ENCODE assay signal across 28 cellular contexts in the genomic region with DNA sequence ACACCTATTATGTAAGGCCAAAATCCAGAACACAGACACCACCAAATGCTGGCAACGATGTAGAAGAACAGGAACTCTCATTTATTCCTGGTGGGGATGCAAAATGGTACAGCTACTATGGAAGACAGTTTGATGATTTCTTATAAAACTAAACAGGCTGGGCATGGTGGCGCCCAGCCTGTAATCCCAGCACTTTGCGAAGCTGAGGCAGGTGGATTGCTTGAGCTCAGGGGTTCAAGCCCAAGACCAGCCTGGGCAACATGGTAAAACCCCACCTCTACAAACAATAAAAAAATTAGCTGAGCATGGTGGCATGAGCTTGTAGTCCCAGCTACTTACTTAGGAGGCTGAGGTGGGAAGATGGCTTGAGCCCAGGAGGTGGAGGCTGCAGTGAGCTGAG.
"Had no signal": no experiment of that assay in that cellular context is flagged by ENCODE, and none has a peak within 500 bp of the region (broad histone marks: within the 10 kb centered on the region; RNA-seq: fewer than 3 reads in every experiment).

No MANE protein-coding gene starts in this region.

- H3K36me3 ChIP-seq: stomach, suprapubic skin, thoracic aorta, thyroid gland, tibial artery, tibial nerve, transverse colon, upper lobe of left lung, upper lobe of right lung, uterus, vagina had no signal

- H3K9me3 ChIP-seq: suprapubic skin, testis, thyroid gland, uterus, vagina had no signal

- H3K27ac ChIP-seq: stomach, suprapubic skin, testis, thoracic aorta, thyroid gland, tibial artery, tibial nerve, transverse colon, upper lobe of left lung, upper lobe of right lung, uterus, vagina had no signal

- ATAC-seq: stimulated activated effector memory CD8-positive, alpha-beta T cell treated with anti-CD3 and anti-CD28 coated beads, Interleukin-12 subunit alpha, Interleukin-12 subunit beta, amount 100 ng/mL, for 72 hours; stimulated activated memory B cell treated with anti-CD40 and anti-IgM and Interleukin-4, amounts not matched to agents 10 μg/mL and 1 μg/mL and 100 μg/mL, for 72 hours; stimulated activated naive B cell treated with anti-CD40 and anti-IgM and Interleukin-4, amounts not matched to agents 10 μg/mL and 1 μg/mL and 100 μg/mL, for 72 hours; stimulated activated naive CD8-positive, alpha-beta T cell treated with anti-CD3 and anti-CD28 coated beads, Interleukin-15, amount 100 ng/mL, for 72 hours; stimulated activated naive CD8-positive, alpha-beta T cell treated with anti-CD3 and anti-CD28 coated beads, Interleukin-15, Interleukin-2, amounts not matched to agents 100 U/mL and 50 U/mL, for 24 hours; upper lobe of right lung had no signal

- H3K4me3 ChIP-seq: stomach, suprapubic skin, testis, thoracic aorta, thyroid gland, tibial artery, tibial nerve, transverse colon, upper lobe of left lung, upper lobe of right lung, uterus, vagina had no signal

- H3K36me3 Mint-ChIP-seq: stimulated activated effector memory CD8-positive, alpha-beta T cell treated with anti-CD3 and anti-CD28 coated beads, Interleukin-12 subunit alpha, Interleukin-12 subunit beta, amount 100 ng/mL, for 72 hours; stimulated activated memory B cell treated with anti-CD40 and anti-IgM and Interleukin-4, amounts not matched to agents 10 μg/mL and 1 μg/mL and 100 μg/mL, for 72 hours; stimulated activated naive B cell treated with anti-CD40 and anti-IgM and Interleukin-4, amounts not matched to agents 10 μg/mL and 1 μg/mL and 100 μg/mL, for 72 hours; type B pancreatic cell had no signal

- H3K4me1 Mint-ChIP-seq: stimulated activated effector memory CD8-positive, alpha-beta T cell treated with anti-CD3 and anti-CD28 coated beads, Interleukin-12 subunit alpha, Interleukin-12 subunit beta, amount 100 ng/mL, for 72 hours; stimulated activated memory B cell treated with anti-CD40 and anti-IgM and Interleukin-4, amounts not matched to agents 10 μg/mL and 1 μg/mL and 100 μg/mL, for 72 hours; stimulated activated naive B cell treated with anti-CD40 and anti-IgM and Interleukin-4, amounts not matched to agents 10 μg/mL and 1 μg/mL and 100 μg/mL, for 72 hours; stimulated activated naive CD8-positive, alpha-beta T cell treated with anti-CD3 and anti-CD28 coated beads, Interleukin-15, amount 100 ng/mL, for 72 hours had no signal

- H3K27me3 Mint-ChIP-seq: stimulated activated memory B cell treated with anti-CD40 and anti-IgM and Interleukin-4, amounts not matched to agents 10 μg/mL and 1 μg/mL and 100 μg/mL, for 72 hours; stimulated activated naive B cell treated with anti-CD40 and anti-IgM and Interleukin-4, amounts not matched to agents 10 μg/mL and 1 μg/mL and 100 μg/mL, for 72 hours; stimulated activated naive CD8-positive, alpha-beta T cell treated with anti-CD3 and anti-CD28 coated beads, Interleukin-15, amount 100 ng/mL, for 72 hours; stimulated activated naive CD8-positive, alpha-beta T cell treated with anti-CD3 and anti-CD28 coated beads, Interleukin-15, Interleukin-2, amounts not matched to agents 100 ng/mL and 50 ng/mL, for 24 hours; type B pancreatic cell had no signal

- H3K4me1 ChIP-seq: stomach, suprapubic skin, testis, thyroid gland, tibial artery, tibial nerve, transverse colon, upper lobe of left lung, upper lobe of right lung, uterus, vagina had no signal

- H3K27me3 ChIP-seq: stomach, suprapubic skin, testis, thyroid gland, tibial artery, tibial nerve, transverse colon, upper lobe of left lung, upper lobe of right lung, uterus, vagina had no signal

- DNase-seq: stimulated activated CD4-positive, alpha-beta T cell treated with anti-CD3 and anti-CD28 coated beads, Interleukin-2, amount 100 ng/mL, for 48 hours; stimulated activated CD4-positive, alpha-beta T cell treated with anti-CD3 and anti-CD28 coated beads, Interleukin-4, amount 100 ng/mL, for 1 hour; stimulated activated CD4-positive, alpha-beta T cell treated with anti-CD3 and anti-CD28 coated beads, Interleukin-4, amount 100 ng/mL, for 24 hours; stimulated activated CD4-positive, alpha-beta T cell treated with anti-CD3 and anti-CD28 coated beads, Interleukin-4, amount 100 ng/mL, for 4 hours; stimulated activated CD8-positive, alpha-beta memory T cell treated with anti-CD3 and anti-CD28 coated beads, Interleukin-4, amount 100 ng/mL, for 48 hours; stimulated activated naive B cell treated with anti-CD40 and anti-IgM and Interleukin-4, amounts not matched to agents 10 μg/mL and 1 μg/mL and 100 μg/mL, for 72 hours; stimulated activated naive CD4-positive, alpha-beta T cell; stimulated activated naive CD4-positive, alpha-beta T cell treated with Interleukin-2 at 50 U/mL for 16 hours; stimulated activated naive CD8-positive, alpha-beta T cell treated with anti-CD3 and anti-CD28 coated beads, Interleukin-15, amount 100 ng/mL, for 72 hours; stimulated activated naive CD8-positive, alpha-beta T cell treated with anti-CD3 and anti-CD28 coated beads, Interleukin-15, Interleukin-2, amounts not matched to agents 100 U/mL and 50 U/mL, for 24 hours; stomach; substantia nigra; testis; thyroid gland; tibial artery; transverse colon; trophoblast cell; upper lobe of left lung; upper lobe of right lung; uterus had no signal

- H3K27ac Mint-ChIP-seq: stimulated activated effector memory CD8-positive, alpha-beta T cell treated with anti-CD3 and anti-CD28 coated beads, Interleukin-12 subunit alpha, Interleukin-12 subunit beta, amount 100 ng/mL, for 72 hours; stimulated activated memory B cell treated with anti-CD40 and anti-IgM and Interleukin-4, amounts not matched to agents 10 μg/mL and 1 μg/mL and 100 μg/mL, for 72 hours; stimulated activated naive B cell treated with anti-CD40 and anti-IgM and Interleukin-4, amounts not matched to agents 10 μg/mL and 1 μg/mL and 100 μg/mL, for 72 hours; stimulated activated naive CD8-positive, alpha-beta T cell treated with anti-CD3 and anti-CD28 coated beads, Interleukin-15, amount 100 ng/mL, for 72 hours; stimulated activated naive CD8-positive, alpha-beta T cell treated with anti-CD3 and anti-CD28 coated beads, Interleukin-15, Interleukin-2, amounts not matched to agents 100 ng/mL and 50 ng/mL, for 24 hours; type B pancreatic cell had no signal

- H3K4me3 Mint-ChIP-seq: stimulated activated effector memory CD8-positive, alpha-beta T cell treated with anti-CD3 and anti-CD28 coated beads, Interleukin-12 subunit alpha, Interleukin-12 subunit beta, amount 100 ng/mL, for 72 hours; stimulated activated memory B cell treated with anti-CD40 and anti-IgM and Interleukin-4, amounts not matched to agents 10 μg/mL and 1 μg/mL and 100 μg/mL, for 72 hours; stimulated activated naive B cell treated with anti-CD40 and anti-IgM and Interleukin-4, amounts not matched to agents 10 μg/mL and 1 μg/mL and 100 μg/mL, for 72 hours; stimulated activated naive CD8-positive, alpha-beta T cell treated with anti-CD3 and anti-CD28 coated beads, Interleukin-15, amount 100 ng/mL, for 72 hours; stimulated activated naive CD8-positive, alpha-beta T cell treated with anti-CD3 and anti-CD28 coated beads, Interleukin-15, Interleukin-2, amounts not matched to agents 100 ng/mL and 50 ng/mL, for 24 hours; type B pancreatic cell had no signal
